8 cellular contexts compared by ENCODE assay signal in the genomic region with DNA sequence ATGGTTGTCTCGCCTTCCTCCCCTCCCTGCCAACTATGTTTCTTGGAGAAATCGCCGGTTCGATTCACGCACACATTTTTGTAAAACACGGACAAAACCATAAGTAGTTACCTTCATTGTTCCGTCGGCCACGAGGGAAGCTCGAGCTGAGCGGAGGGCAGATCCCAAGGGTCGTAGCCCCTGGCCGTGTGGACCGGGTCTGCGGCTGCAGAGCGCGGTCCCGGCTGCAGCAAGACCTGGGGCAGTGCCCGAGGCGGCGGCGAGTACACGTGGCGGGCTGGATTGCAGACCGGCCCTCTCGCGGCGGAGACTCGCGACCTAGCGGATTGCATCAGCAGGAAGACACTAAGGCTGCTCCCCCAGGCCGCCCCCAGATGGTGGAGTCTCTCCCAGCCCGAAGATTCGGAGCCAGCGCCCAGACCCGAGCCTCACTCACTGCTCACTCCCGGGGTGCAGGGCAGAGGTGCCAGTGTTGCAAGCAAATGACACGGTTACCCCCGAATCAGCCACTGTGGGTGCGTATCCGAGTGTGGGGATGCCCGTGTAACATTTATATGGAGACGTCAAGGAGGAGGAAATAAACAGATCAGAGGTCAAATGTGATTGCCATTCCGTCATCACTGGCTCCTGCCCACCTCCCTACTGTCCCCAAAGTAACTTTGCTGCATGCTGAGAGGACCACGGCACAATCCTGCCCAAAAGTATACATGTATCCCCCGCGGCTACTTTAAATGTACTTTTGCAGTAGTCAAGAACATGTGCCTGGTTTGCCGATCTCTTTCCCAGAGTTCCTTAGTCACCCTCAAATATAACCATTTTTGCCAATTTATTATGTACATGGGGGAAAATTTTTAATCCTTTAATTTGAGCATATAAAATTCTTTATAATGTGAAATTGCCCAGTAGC. TPM values are rescaled to one million over a fixed set of nuclear protein-coding genes. Genes with fewer than 3 reads are reported as not detected.
A peak's percentile ranks its signal among the peaks of the same experiment; 100 is the strongest.
DNase-seq lines count a peak whose midpoint lies in the region; ATAC-seq and TF ChIP-seq lines count a peak whose summit lies in the region.

A gene with protein sequence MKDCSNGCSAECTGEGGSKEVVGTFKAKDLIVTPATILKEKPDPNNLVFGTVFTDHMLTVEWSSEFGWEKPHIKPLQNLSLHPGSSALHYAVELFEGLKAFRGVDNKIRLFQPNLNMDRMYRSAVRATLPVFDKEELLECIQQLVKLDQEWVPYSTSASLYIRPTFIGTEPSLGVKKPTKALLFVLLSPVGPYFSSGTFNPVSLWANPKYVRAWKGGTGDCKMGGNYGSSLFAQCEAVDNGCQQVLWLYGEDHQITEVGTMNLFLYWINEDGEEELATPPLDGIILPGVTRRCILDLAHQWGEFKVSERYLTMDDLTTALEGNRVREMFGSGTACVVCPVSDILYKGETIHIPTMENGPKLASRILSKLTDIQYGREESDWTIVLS (minus strand): TSS at position 286 of the 907 bp plus-strand sequence. CDS start 169 bp downstream, at position 117.

- H3K9me3 ChIP-seq in AG04450 (ENCODE audit: control insufficient read depth, insufficient read depth, low read length) (no peaks in the 10 kb centered on the region), SK-N-MC (ENCODE audit: low read depth, low read length) (no peaks in the 10 kb centered on the region), body of pancreas (no peaks in the 10 kb centered on the region), iPS-18c (ENCODE audit: control insufficient read depth, insufficient read depth, low read length) (no peaks in the 10 kb centered on the region)

- DNase-seq in AG04450 (ENCODE audit: low read depth, low spot score) (peak; percentile 70), SK-N-MC (ENCODE audit: low read depth, low spot score) (no peak), body of pancreas (peak; percentile 75 to 87 (median 80)), skeletal muscle cell (ENCODE audit: low read depth) (peak; percentile 68), SW 1271 (lab: John Stamatoyannopoulos, UW) (no peak)

- intact Hi-C loops in body of pancreas (cut with DNase I), result no loop called here

- CTCF ChIA-PET in AG04450 (lab: Charles Lee), result interaction anchor here (1.2 kb wide), 1 partner anchor 206 kb away, joined by 3 read pairs; no protein-coding TSS in a partner anchor

- TF ChIP-seq CTCF in AG04450 (IDR thresholded peaks at IDR 0.05; ENCODE audit: low read depth, low read length), result peak; percentile 16; the same call in 1 of the 2 replicates
- peak in 4 of 7 experiments; percentile 28 to 47 (median 38) for TF ChIP-seq CTCF in body of pancreas (IDR thresholded peaks at IDR 0.05)

- H3K4me3 ChIP-seq in AG04450 (ENCODE audit: low read depth, low read length) (peak within 1 kb of the TSS; percentile 86), SK-N-MC (peak within 1 kb of the TSS; percentile 88), body of pancreas (peak within 1 kb of the TSS; percentile 61 to 66), iPS-18c (ENCODE audit: insufficient read depth, low read depth, low read length) (peak within 1 kb of the TSS; percentile 75), skeletal muscle cell (ENCODE audit: low read depth, low read length) (peak within 1 kb of the TSS; percentile 59)

- H3K4me1 ChIP-seq in body of pancreas, result peaks cover 25% of the 10 kb centered on the region

- H3K27ac ChIP-seq in AG04450 (ENCODE audit: low read depth, low read length) (peak within 1 kb of the TSS; percentile 92), SK-N-MC (peak within 1 kb of the TSS; percentile 99), body of pancreas (peak within 1 kb of the TSS; percentile 71 to 90 (median 83))

- H3K36me3 ChIP-seq in SK-N-MC (ENCODE audit: insufficient read depth, low read length) (peaks cover 21% of the 10 kb centered on the region), body of pancreas (replicated peaks in 1 of 2; ENCODE audit: insufficient read depth in 1 of 2, low read depth in 2 of 2) (no peaks in the 10 kb centered on the region)

- no peaks in the 10 kb centered on the region for H3K27me3 ChIP-seq in AG04450 (ENCODE audit: control insufficient read depth, insufficient read depth, low read length)
- no peaks in the 10 kb centered on the region for H3K27me3 ChIP-seq in body of pancreas

- peak; percentile 43 to 75 (median 74) for TF ChIP-seq POLR2A in body of pancreas (IDR thresholded peaks at IDR 0.05)

- POLR2A ChIA-PET in AG04450 (lab: Yijun Ruan, JAX), result interaction anchor here (0.7 to 1.8 kb wide), 4 partner anchors 19 to 571 kb away, joined by 3 to 4 read pairs (median 4); no protein-coding TSS in a partner anchor

- H3K9ac ChIP-seq in SK-N-MC (ENCODE audit: insufficient read length), result peak within 1 kb of the TSS; percentile 96

- WGBS in body of pancreas, 2 donors, result 4 to 15% methylated on average over 19 to 47 of the region's 48 CpGs

- peak; percentile 49 for ATAC-seq in GM18907 (IDR thresholded peaks at IDR 0.05; ENCODE audit: unreplicated experiment)
- ATAC-seq in HG03432 (IDR thresholded peaks at IDR 0.05; ENCODE audit: unreplicated experiment), result peak; percentile 36
- ATAC-seq in body of pancreas, result peak; percentile 78

RNA-seq across cellular contexts. Expression of the gene that starts here (rescaled TPM):
- 61.1 and 62.8 TPM in 2 replicates for polyA plus RNA-seq in AG04450 (2011; rRNA removed)
- 116 and 172 TPM in 2 replicates for polyA minus RNA-seq in AG04450 (2011; rRNA and poly(A)+ RNA removed)
- 10 to 100 TPM; 30.0 to 59.7 TPM for total RNA-seq in body of pancreas

Comparison
In these comparisons a context has a peak if more than half of its experiments do, and no peak if none do; other contexts are left out.
1. DNase-seq: peak in AG04450 (single experiment), body of pancreas (4 of 4) and skeletal muscle cell (single experiment); none in SK-N-MC (single experiment) and SW 1271 (0 of 2).
2. Peak in every context shown above with its lines, with median percentiles within 50 percentile points of each other: H3K27ac ChIP-seq, H3K4me3 ChIP-seq and ATAC-seq.